In the genomic region with DNA sequence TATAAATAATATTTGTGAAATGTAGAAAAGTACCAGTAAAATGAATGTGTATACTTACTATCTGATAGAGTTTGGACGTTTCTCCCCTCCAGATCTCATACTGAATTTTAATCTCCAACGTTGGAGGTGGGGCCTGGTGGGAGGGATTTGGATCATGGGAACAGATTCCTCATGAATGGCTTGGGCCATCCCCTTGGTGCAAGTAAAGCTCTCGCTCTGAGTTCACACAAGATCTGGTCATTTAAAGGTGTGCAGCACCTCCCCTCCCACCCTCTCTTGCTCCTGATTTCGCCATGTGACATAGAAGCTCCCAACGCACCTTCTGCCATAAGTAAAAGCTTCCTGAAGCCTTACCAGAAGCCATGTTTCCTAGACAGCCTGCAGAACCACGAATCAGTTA, we compare ENCODE assay signal across 22 cellular contexts.
"Had no signal": no experiment of that assay in that cellular context is flagged by ENCODE, and none has a peak within 500 bp of the region (broad histone marks: within the 10 kb centered on the region; RNA-seq: fewer than 3 reads in every experiment).

No MANE protein-coding gene starts in this region.

- H3K27ac ChIP-seq: colonic mucosa, neutrophil, right lobe of liver had no signal

- H3K36me3 ChIP-seq: colonic mucosa, gastroesophageal sphincter, neutrophil, right lobe of liver, uterus had no signal

- H3K36me3 Mint-ChIP-seq: activated CD8-positive, alpha-beta memory T cell treated with anti-CD3 and anti-CD28 coated beads, Interleukin-2, amount 10 ng/mL, durations not matched to agents 7 days and 5 days; activated naive CD4-positive, alpha-beta T cell treated with anti-CD3 and anti-CD28 coated beads, Interleukin-2, amount 50 U/mL, for 72 hours; naive B cell had no signal

- H3K27me3 Mint-ChIP-seq: activated B cell treated with CpG ODN at 0.5 μM for 24 hours; central memory CD8-positive, alpha-beta T cell; naive B cell had no signal

- H3K9me3 ChIP-seq: colonic mucosa, gastroesophageal sphincter, neutrophil, right lobe of liver, testis, uterus had no signal

- H3K27me3 ChIP-seq: colonic mucosa, gastroesophageal sphincter, hepatocyte, neutrophil, right lobe of liver, testis, uterus had no signal

- H3K4me3 ChIP-seq: colonic mucosa, gastroesophageal sphincter, hepatocyte, lung, right lobe of liver, testis, uterus had no signal

- H3K4me3 Mint-ChIP-seq: activated B cell treated with CpG ODN at 0.5 μM for 24 hours; activated CD8-positive, alpha-beta memory T cell treated with anti-CD3 and anti-CD28 coated beads, Interleukin-2, amount 10 ng/mL, durations not matched to agents 7 days and 5 days; activated CD8-positive, alpha-beta T cell treated with anti-CD3 and anti-CD28 coated beads, Interleukin-2, amount 10 ng/mL, durations not matched to agents 7 days and 5 days; activated T-cell treated with anti-CD3 and anti-CD28 coated beads, Interleukin-2, amount 50 U/mL, for 72 hours; central memory CD8-positive, alpha-beta T cell; nephron progenitor cell; T-helper 2 cell treated with Interferon-gamma antibody and Interleukin-4, amounts not matched to agents 5 μg/mL and 100 μg/mL, for 36 hours had no signal

- H3K4me1 ChIP-seq: colonic mucosa, right lobe of liver, testis, uterus had no signal

- H3K27ac Mint-ChIP-seq: activated B cell treated with CpG ODN at 0.5 μM for 24 hours; activated CD8-positive, alpha-beta memory T cell treated with anti-CD3 and anti-CD28 coated beads, Interleukin-2, amount 10 ng/mL, durations not matched to agents 7 days and 5 days; activated CD8-positive, alpha-beta T cell treated with anti-CD3 and anti-CD28 coated beads, Interleukin-2, amount 10 ng/mL, durations not matched to agents 7 days and 5 days; activated naive CD4-positive, alpha-beta T cell treated with anti-CD3 and anti-CD28 coated beads, Interleukin-2, amount 50 U/mL, for 72 hours; activated T-cell treated with anti-CD3 and anti-CD28 coated beads, Interleukin-2, amount 50 U/mL, for 72 hours; nephron progenitor cell; T-helper 2 cell treated with Interferon-gamma antibody and Interleukin-4, amounts not matched to agents 5 μg/mL and 100 μg/mL, for 36 hours had no signal

- H3K4me1 Mint-ChIP-seq: central memory CD8-positive, alpha-beta T cell; nephron progenitor cell had no signal

- DNase-seq: activated B cell treated with CpG ODN at 0.5 μM for 24 hours; activated CD8-positive, alpha-beta memory T cell treated with anti-CD3 and anti-CD28 coated beads, Interleukin-2, amount 10 ng/mL, durations not matched to agents 7 days and 5 days; activated CD8-positive, alpha-beta T cell treated with anti-CD3 and anti-CD28 coated beads, Interleukin-2, amount 10 ng/mL, durations not matched to agents 7 days and 5 days; activated naive CD4-positive, alpha-beta T cell; activated T-cell treated with anti-CD3 and anti-CD28 coated beads, Interleukin-2, amount 50 U/mL, for 72 hours; colonic mucosa; effector memory CD4-positive, alpha-beta T cell; naive B cell; nephron progenitor cell; right lobe of liver; stimulated activated CD4-positive, alpha-beta T cell treated with anti-CD3 and anti-CD28 coated beads, Interleukin-2, amount 100 ng/mL, for 48 hours; stimulated activated naive CD4-positive, alpha-beta T cell treated with Interleukin-2 at 50 U/mL for 16 hours; testis; trophoblast cell; uterus had no signal

- ATAC-seq: activated CD8-positive, alpha-beta memory T cell treated with anti-CD3 and anti-CD28 coated beads, Interleukin-2, amount 10 ng/mL, durations not matched to agents 7 days and 5 days; activated CD8-positive, alpha-beta T cell treated with anti-CD3 and anti-CD28 coated beads, Interleukin-2, amount 10 ng/mL, durations not matched to agents 7 days and 5 days; activated naive CD4-positive, alpha-beta T cell treated with anti-CD3 and anti-CD28 coated beads, Interleukin-2, amount 50 U/mL, for 72 hours; activated T-cell treated with anti-CD3 and anti-CD28 coated beads, Interleukin-2, amount 50 U/mL, for 72 hours; gastroesophageal sphincter; right lobe of liver had no signal

- H3K9me3 Mint-ChIP-seq: activated B cell treated with CpG ODN at 0.5 μM for 24 hours; activated naive CD4-positive, alpha-beta T cell treated with anti-CD3 and anti-CD28 coated beads, Interleukin-2, amount 50 U/mL, for 72 hours; central memory CD8-positive, alpha-beta T cell; T-helper 2 cell treated with Interferon-gamma antibody and Interleukin-4, amounts not matched to agents 5 μg/mL and 100 μg/mL, for 36 hours had no signal
